In genomic region chr4:180455226-180455625, GRCh38 we compare ENCODE assay signal across 1 cellular context.
TF ChIP-seq lines count a peak whose summit lies in the region.

No MANE protein-coding gene starts in this region.

TF ChIP-seq in WTC11, 78 proteins besides CTCF, POLR2A, EP300 and RAD21 (continued from another document):
- no peak for TF ChIP-seq ATF3 (CRISPR knock-in tag; conservative IDR thresholded peaks at IDR 0.05)
